1 cellular context compared by ENCODE assay signal in the genomic region with DNA sequence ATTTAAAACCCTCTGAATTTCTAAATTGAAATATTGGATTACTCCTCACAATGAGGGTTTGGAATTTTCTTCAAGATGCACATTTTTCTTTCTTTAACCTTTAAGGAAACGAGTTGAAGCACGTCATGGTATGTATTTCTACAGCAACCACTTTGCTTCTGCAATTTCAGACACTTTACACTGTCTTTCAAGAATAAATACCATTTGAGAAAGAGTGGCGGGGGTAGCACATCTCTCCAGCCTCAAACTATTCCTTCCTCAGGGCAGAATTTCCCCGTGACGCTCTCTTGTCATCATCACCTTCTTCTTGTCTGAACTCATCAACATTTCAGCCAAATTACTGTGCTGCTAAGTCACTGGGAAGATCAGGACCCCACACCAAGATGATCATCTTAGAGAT.
TF ChIP-seq lines count a peak whose summit lies in the region.

No MANE protein-coding gene starts in this region.

TF ChIP-seq in GM23338, 12 proteins besides CTCF, POLR2A, EP300 and RAD21 (continued from another document):
- no peak for TF ChIP-seq ZNF462 (CRISPR knock-in tag; IDR thresholded peaks at IDR 0.05)
